Comparison of ENCODE assay signal across 9 cellular contexts in the genomic region with DNA sequence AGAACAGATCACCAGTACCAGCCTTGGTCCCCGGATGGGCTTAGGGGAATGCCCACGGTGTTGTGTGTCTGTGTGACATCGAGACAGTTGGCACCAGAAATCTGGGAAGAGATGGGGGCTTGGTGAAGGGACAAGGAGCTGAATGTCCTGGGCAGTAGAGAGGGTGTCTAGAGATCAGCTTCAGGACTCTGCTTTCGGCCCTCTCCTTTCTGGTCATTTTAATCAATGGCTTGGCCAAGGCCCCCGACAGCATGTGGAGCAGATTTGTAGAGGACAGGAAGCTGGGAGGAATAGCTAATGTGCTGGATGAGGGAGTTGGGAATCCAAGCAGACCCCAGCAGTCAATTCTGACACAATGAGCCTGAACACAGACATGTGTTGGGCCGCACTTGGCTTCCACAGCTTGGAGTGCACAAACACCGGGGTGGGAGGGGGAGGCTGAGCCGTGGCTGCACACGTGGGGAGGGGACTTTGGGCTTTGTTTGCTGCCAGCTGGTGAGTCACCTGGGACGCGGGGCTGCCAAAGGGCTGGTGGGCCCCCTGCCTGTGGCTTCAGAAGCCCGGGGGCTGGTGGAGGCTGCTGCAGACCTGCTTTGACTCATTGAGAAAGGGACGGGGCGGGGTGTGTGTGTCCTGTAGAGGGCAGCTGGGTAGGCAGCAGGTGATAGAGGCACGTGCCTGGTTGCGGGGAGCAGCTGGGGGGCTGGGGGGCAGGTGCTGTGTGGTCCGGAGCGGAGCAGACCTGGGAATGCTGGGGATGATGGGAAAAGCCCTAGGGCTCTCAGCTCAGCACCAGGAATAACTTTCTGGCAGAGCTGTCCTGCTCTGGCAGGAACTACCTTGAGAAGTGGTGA. TPM values are rescaled to one million over a fixed set of nuclear protein-coding genes. Genes with fewer than 3 reads are reported as not detected.
A peak's percentile ranks its signal among the peaks of the same experiment; 100 is the strongest.
DNase-seq lines count a peak whose midpoint lies in the region; ATAC-seq and TF ChIP-seq lines count a peak whose summit lies in the region.
"Had no signal": no experiment of that assay in that cellular context is flagged by ENCODE, and none has a peak within 500 bp of the region (broad histone marks: within the 10 kb centered on the region; RNA-seq: fewer than 3 reads in every experiment).

No MANE protein-coding gene starts in this region.

- TF ChIP-seq CTCF in endothelial cell (IDR thresholded peaks at IDR 0.05; ENCODE audit: unreplicated experiment) = no peak

- DNase-seq in ELF-1 (ENCODE audit: low read depth, low spot score) = peak; percentile 49
- DNase-seq in NCI-H2107 treated with DMSO at 0.1 percent for 48 hours (lab: John Stamatoyannopoulos, UW; ENCODE audit: unreplicated experiment) = peak; percentile 92
- no peak for DNase-seq in endothelial cell (ENCODE audit: low spot score)
- DNase-seq in renal cortical epithelial cell (ENCODE audit: low read depth) = peak; percentile 67
- no peak for DNase-seq in ACHN
- DNase-seq in putamen (ENCODE audit: low spot score) = no peak
- DNase-seq in epidermal melanocyte (ENCODE audit: insufficient read length, low spot score) = no peak
- DNase-seq: amniotic stem cell had no signal

- no peak for ATAC-seq in HG03159 (IDR thresholded peaks at IDR 0.05; ENCODE audit: unreplicated experiment)

- H3K9me3 Mint-ChIP-seq in endothelial cell (ENCODE audit: unreplicated experiment) = no peaks in the 10 kb centered on the region

- peak overlapping the region; percentile 70 for H3K27ac Mint-ChIP-seq in endothelial cell (ENCODE audit: unreplicated experiment)

- H3K27me3 Mint-ChIP-seq in endothelial cell (ENCODE audit: unreplicated experiment) = peaks cover 14% of the 10 kb centered on the region

- H3K4me3 Mint-ChIP-seq in endothelial cell (ENCODE audit: unreplicated experiment) = no peak overlapping the region

- H3K4me1 Mint-ChIP-seq in endothelial cell (ENCODE audit: unreplicated experiment) = peaks cover 14% of the 10 kb centered on the region

- H3K36me3 Mint-ChIP-seq in endothelial cell (ENCODE audit: low read depth, unreplicated experiment) = peaks cover 3% of the 10 kb centered on the region

- in situ Hi-C loops in ACHN (cut with HindIII; ENCODE audit: low pct_ligation_motif_present, low pct_unique_long_range_greater_than_20kb, low sequenced_read_pairs) = no loop called here

RNA-seq across cellular contexts. Expression of a gene that starts 20.9 kb away (rescaled TPM):
- total RNA-seq in endothelial cell (ENCODE audit: unreplicated experiment) (not detected), renal cortical epithelial cell (not detected in 2 replicates)

RNA-seq across cellular contexts. Expression of a gene that starts 59.5 kb away (rescaled TPM):
- total RNA-seq in endothelial cell (ENCODE audit: unreplicated experiment) = 0.10 TPM
- 0.40 TPM in 1 of 2 replicates, not detected in the other for total RNA-seq in renal cortical epithelial cell

Comparison
In these comparisons a context has a peak if more than half of its experiments do, and no peak if none do; other contexts are left out.
1. DNase-seq: peak in ELF-1 (single experiment), NCI-H2107 treated with DMSO at 0.1 percent for 48 hours (single experiment) and renal cortical epithelial cell (single experiment); none in endothelial cell (single experiment), ACHN (single experiment), putamen (single experiment) and epidermal melanocyte (single experiment).